In genomic region chr2:65722028-65722427, GRCh38 we compare ENCODE assay signal across 10 cellular contexts.
DNase-seq lines count a peak whose midpoint lies in the region; ATAC-seq, FAIRE-seq and TF ChIP-seq lines count a peak whose summit lies in the region.
"Had no signal": no experiment of that assay in that cellular context is flagged by ENCODE, and none has a peak within 500 bp of the region (broad histone marks: within the 10 kb centered on the region; RNA-seq: fewer than 3 reads in every experiment).

No MANE protein-coding gene starts in this region.

- H3K27me3 ChIP-seq in PC-9 (ENCODE audit: insufficient read depth, low read depth) (no peaks in the 10 kb centered on the region), gastroesophageal sphincter (no peaks in the 10 kb centered on the region), pancreas (no peaks in the 10 kb centered on the region)

- H3K9me3 ChIP-seq in PC-9 (ENCODE audit: insufficient read depth, low read depth) (no peaks in the 10 kb centered on the region; the same call in 1 of the 2 replicates), gastroesophageal sphincter (no peaks in the 10 kb centered on the region), pancreas (no peaks in the 10 kb centered on the region)

- TF ChIP-seq EP300 in gastroesophageal sphincter (IDR thresholded peaks at IDR 0.05) = no peak

- H4K20me1 ChIP-seq in PC-9 (ENCODE audit: insufficient read depth) = no peaks in the 10 kb centered on the region

- H3K27ac ChIP-seq in PC-9 (no peak overlapping the region), gastroesophageal sphincter (no peak overlapping the region), pancreas (no peak overlapping the region)

- peaks cover 4% of the 10 kb centered on the region; the same call in 1 of the 2 replicates for H3K9me2 ChIP-seq in PC-9 (ENCODE audit: insufficient read depth)

- H3K4me1 ChIP-seq in PC-9 (replicated peaks; ENCODE audit: insufficient read depth) = peaks cover 5% of the 10 kb centered on the region
- H3K4me1 ChIP-seq in gastroesophageal sphincter = no peaks in the 10 kb centered on the region
- H3K4me1 ChIP-seq in pancreas = peaks cover 0 to 3% (median 0%) of the 10 kb centered on the region in 3 donors

- WGBS in gastroesophageal sphincter (ENCODE audit: low coverage in 1 of 2), 2 donors = 48% methylated on average over 3 of the region's 4 CpGs; no CpG with 5 or more reads in 1 of the 2 donors
- WGBS in pancreas, 2 donors = 67 to 75% methylated on average over 4 of the region's 4 CpGs

- no peak for TF ChIP-seq POLR2A in gastroesophageal sphincter (IDR thresholded peaks at IDR 0.05)

- 0 out of 2 replicates have a peak, but pooled peaks have one; percentile 29 for TF ChIP-seq CTCF in PC-9 (conservative IDR thresholded peaks at IDR 0.05)
- peak in 3 of 4 experiments; percentile 49 to 57 (median 52) for TF ChIP-seq CTCF in gastroesophageal sphincter (IDR thresholded peaks at IDR 0.05)
- TF ChIP-seq CTCF in pancreas (IDR thresholded peaks at IDR 0.05) = peak in 1 of 4 donors; percentile 22

- H3K4me2 ChIP-seq in PC-9 = no peak overlapping the region

- intact Hi-C loops in PC-9 (cut with micrococcal nuclease; ENCODE audit: unreplicated experiment) (no loop called here), pancreas (cut with DNase I) (no loop called here)

- H3K36me3 ChIP-seq in PC-9 (ENCODE audit: low read depth) (no peaks in the 10 kb centered on the region), gastroesophageal sphincter (no peaks in the 10 kb centered on the region), pancreas (no peaks in the 10 kb centered on the region)

- no peak overlapping the region for H2AFZ ChIP-seq in PC-9

- ATAC-seq in gastroesophageal sphincter (peak; percentile 63), pancreas (peak in 3 of 4 donors; percentile 82 to 93 (median 89)), GM18861 (IDR thresholded peaks at IDR 0.05; ENCODE audit: unreplicated experiment) (no peak), GM19397 (IDR thresholded peaks at IDR 0.05; ENCODE audit: unreplicated experiment) (no peak)

- CTCF ChIA-PET in PC-9 (lab: Charles Lee) = no interaction called here

- POLR2A ChIA-PET in PC-9 (lab: Charles Lee; ENCODE audit: unreplicated experiment) = no interaction called here

- no peaks in the 10 kb centered on the region for H3F3A ChIP-seq in PC-9 (ENCODE audit: insufficient read depth, low read depth)

- peak; percentile 60 for DNase-seq in ELF-1 (ENCODE audit: low read depth, low spot score)
- DNase-seq in PC-9 = no peak
- DNase-seq in pancreas = peak in 5 of 6 donors; percentile 13 to 56 (median 25)
- no peak for DNase-seq in SIG-M5 treated with dmso at 0.1 percent for 504 hours (lab: John Stamatoyannopoulos, UW; ENCODE audit: unreplicated experiment)
- no peak for DNase-seq in mesenteric fat pad (ENCODE audit: low spot score)
- DNase-seq: activated CD4-positive, alpha-beta T cell treated with anti-CD3 and anti-CD28 coated beads, Interleukin-2, amount 50 U/mL, for 1 hour had no signal

- H3K79me2 ChIP-seq in PC-9 (ENCODE audit: low read depth) = no peaks in the 10 kb centered on the region

- no TSS peak for BruUV-seq in PC-9 (replicated peaks; lab: Mats Ljungman, UMichigan)

- FAIRE-seq in pancreas (lab: Jason Lieb, UNC) = no peak
- FAIRE-seq: endometrium had no signal

- no peak overlapping the region for H3K4me3 ChIP-seq in PC-9
- no peak overlapping the region for H3K4me3 ChIP-seq in gastroesophageal sphincter
- no peak overlapping the region for H3K4me3 ChIP-seq in pancreas

Comparison
In these comparisons a context has a peak if more than half of its experiments do, and no peak if none do; other contexts are left out.
1. DNase-seq: peak in ELF-1 (single experiment) and pancreas (5 of 6); none in PC-9 (0 of 2), SIG-M5 treated with dmso at 0.1 percent for 504 hours (single experiment) and mesenteric fat pad (single experiment).
2. ATAC-seq: peak in gastroesophageal sphincter (single experiment) and pancreas (3 of 4); none in GM18861 (single experiment) and GM19397 (single experiment).